Comparison of ENCODE assay signal across 22 cellular contexts in the genomic region with DNA sequence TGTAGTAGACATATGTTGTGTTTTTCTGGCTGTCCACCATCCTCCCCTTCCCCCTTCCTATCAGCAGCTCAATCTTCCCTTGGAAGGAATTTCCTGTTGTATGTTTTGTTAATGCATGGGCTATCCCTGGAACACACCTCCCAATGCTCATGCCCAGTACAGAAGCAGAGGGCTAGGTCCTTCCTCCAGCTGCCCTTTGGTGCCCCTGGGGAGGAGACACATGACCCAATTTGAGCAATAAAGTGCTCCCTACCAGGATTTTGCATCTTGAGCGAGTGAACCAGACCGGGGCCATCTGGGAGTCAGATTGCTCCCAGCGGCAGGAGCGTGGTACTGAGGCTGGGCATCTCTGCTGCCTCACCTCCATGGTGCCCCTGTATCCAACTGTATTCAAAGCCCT.
A peak's percentile ranks its signal among the peaks of the same experiment; 100 is the strongest.
DNase-seq lines count a peak whose midpoint lies in the region; ATAC-seq, FAIRE-seq and TF ChIP-seq lines count a peak whose summit lies in the region.
"Had no signal": no experiment of that assay in that cellular context is flagged by ENCODE, and none has a peak within 500 bp of the region (broad histone marks: within the 10 kb centered on the region; RNA-seq: fewer than 3 reads in every experiment).

No MANE protein-coding gene starts in this region.

- 76% methylated on average over 4 of the region's 4 CpGs for WGBS in K562 (ENCODE audit: insufficient coverage, low coverage, missing lambda C conversion rate)

- FAIRE-seq in K562 (lab: Jason Lieb, UNC) (no peak), urothelium cell line (lab: Jason Lieb, UNC) (peak; percentile 68)
- FAIRE-seq: GM12878, GM19239 had no signal

- TF ChIP-seq CTCF in K562 (IDR thresholded peaks at IDR 0.05 in 2 of 3, conservative IDR thresholded peaks at IDR 0.05 in 1 of 3; ENCODE audit: insufficient read depth in 2 of 3, low read depth in 1 of 3, low read length in 3 of 3), result no peak
- TF ChIP-seq CTCF in glutamatergic neuron (IDR thresholded peaks at IDR 0.05; ENCODE audit: partially characterized antibody, unreplicated experiment), result no peak
- TF ChIP-seq CTCF in WERI-Rb-1 (IDR thresholded peaks at IDR 0.05; ENCODE audit: low read depth, low read length), result no peak

- no peaks in the 10 kb centered on the region for H3K9me1 ChIP-seq in K562 (ENCODE audit: control insufficient read depth, insufficient read depth, low read length)

- no peak overlapping the region for H3K4me3 ChIP-seq in K562
- H3K4me3 ChIP-seq in WERI-Rb-1 (ENCODE audit: low read depth, low read length), result no peak overlapping the region
- H3K4me3 ChIP-seq: GM12878 had no signal

- H3K27ac Mint-ChIP-seq in glutamatergic neuron (ENCODE audit: unreplicated experiment), result no peak overlapping the region
- H3K27ac Mint-ChIP-seq in natural killer cell treated with Interleukin-12 subunit alpha and Interleukin-12 subunit beta and Interleukin-15 and Interleukin-18, amount 100 ng/mL, for 72 hours, result no peak overlapping the region
- H3K27ac Mint-ChIP-seq: B cell; CD4-positive, CD25-positive, alpha-beta regulatory T cell had no signal

- peak overlapping the region; percentile 62; the same call in 1 of the 2 replicates for H2AFZ ChIP-seq in K562 (ENCODE audit: low read depth, low read length)

- no peaks in the 10 kb centered on the region for H3K36me3 ChIP-seq in K562 (ENCODE audit: control insufficient read depth, insufficient read depth, low read length)
- H3K36me3 ChIP-seq in WERI-Rb-1, result no peaks in the 10 kb centered on the region

- TF ChIP-seq RAD21 in K562 (CRISPR knock-in tag; conservative IDR thresholded peaks at IDR 0.05 in 1 of 2, IDR thresholded peaks at IDR 0.05 in 1 of 2), result no peak

- in situ Hi-C loops in K562 (cut with MboI), result no loop called here

- CTCF ChIA-PET in K562 (lab: Yijun Ruan, JAX; ENCODE audit: low intra/inter-chr PET ratio), result no interaction called here

- H3K4me1 Mint-ChIP-seq in glutamatergic neuron (ENCODE audit: low read depth, unreplicated experiment), result peaks cover 4% of the 10 kb centered on the region
- no peaks in the 10 kb centered on the region for H3K4me1 Mint-ChIP-seq in natural killer cell treated with Interleukin-12 subunit alpha and Interleukin-12 subunit beta and Interleukin-15 and Interleukin-18, amount 100 ng/mL, for 72 hours (ENCODE audit: low read depth in 2 of 2)
- H3K4me1 Mint-ChIP-seq: B cell; CD4-positive, CD25-positive, alpha-beta regulatory T cell had no signal

- no peak for TF ChIP-seq EP300 in K562 (IDR thresholded peaks at IDR 0.05; ENCODE audit: low read length)

- H3K27me3 ChIP-seq in K562 (ENCODE audit: control insufficient read depth in 2 of 2, insufficient read depth in 2 of 2, low read length in 2 of 2) (no peaks in the 10 kb centered on the region), WERI-Rb-1 (ENCODE audit: insufficient read depth, low read depth, severe bottlenecking) (no peaks in the 10 kb centered on the region)

- H4K20me1 ChIP-seq in K562 (replicated peaks; ENCODE audit: control insufficient read depth, insufficient read depth, low read length), result no peaks in the 10 kb centered on the region

- DNase-seq in NCI-H82 (lab: John Stamatoyannopoulos, UW), result peak; percentile 30
- no peak for DNase-seq in NCI-H82 treated with DMSO at 0.1 percent for 48 hours (lab: John Stamatoyannopoulos, UW; ENCODE audit: unreplicated experiment)
- no peak for DNase-seq in K562 (ENCODE audit: extremely low read depth in 1 of 4, low spot score in 3 of 4)
- DNase-seq in glutamatergic neuron, result peak; percentile 49
- no peak for DNase-seq in urothelium cell line (ENCODE audit: low spot score)
- no peak for DNase-seq in natural killer cell treated with Interleukin-12 subunit alpha and Interleukin-12 subunit beta and Interleukin-15 and Interleukin-18, amount 100 ng/mL, for 72 hours (ENCODE audit: low spot score)
- DNase-seq in WERI-Rb-1, result no peak
- DNase-seq: 8988T; CD4-positive, CD25-positive, alpha-beta regulatory T cell; COR-L47; DMS153; NCI-H1417 treated with DMSO at 0.1 percent for 48 hours; NCI-H1930; NCI-H446 treated with DMSO at 0.1 percent for 48 hours; NCI-H69; NK-92 treated with Interleukin-12 subunit alpha and Interleukin-12 subunit beta, amount 100 ng/mL, for 24 hours; SHP77 had no signal

- peaks cover 0 to 7% of the 10 kb centered on the region in 2 experiments; a peak in 1 of 5 replicates for H3K4me1 ChIP-seq in K562 (replicated peaks in 1 of 2; ENCODE audit: control insufficient read depth in 2 of 2, insufficient read depth in 2 of 2, low read length in 2 of 2)

- no peaks in the 10 kb centered on the region for H3K36me3 Mint-ChIP-seq in glutamatergic neuron (ENCODE audit: unreplicated experiment)
- no peaks in the 10 kb centered on the region for H3K36me3 Mint-ChIP-seq in natural killer cell treated with Interleukin-12 subunit alpha and Interleukin-12 subunit beta and Interleukin-15 and Interleukin-18, amount 100 ng/mL, for 72 hours
- H3K36me3 Mint-ChIP-seq: CD4-positive, CD25-positive, alpha-beta regulatory T cell had no signal

- intact Hi-C loops in K562 (cut with micrococcal nuclease), result no loop called here

- H3K9me3 Mint-ChIP-seq in glutamatergic neuron (ENCODE audit: unreplicated experiment), result peaks cover 3% of the 10 kb centered on the region
- H3K9me3 Mint-ChIP-seq in natural killer cell treated with Interleukin-12 subunit alpha and Interleukin-12 subunit beta and Interleukin-15 and Interleukin-18, amount 100 ng/mL, for 72 hours, result no peaks in the 10 kb centered on the region

- H3K9ac ChIP-seq in K562 (ENCODE audit: insufficient read depth in 1 of 2, low read depth in 2 of 2, low read length in 2 of 2), result no peak overlapping the region
- H3K9ac ChIP-seq: KMS-11 had no signal

- H3K4me3 Mint-ChIP-seq in glutamatergic neuron (ENCODE audit: unreplicated experiment), result no peak overlapping the region
- H3K4me3 Mint-ChIP-seq in natural killer cell treated with Interleukin-12 subunit alpha and Interleukin-12 subunit beta and Interleukin-15 and Interleukin-18, amount 100 ng/mL, for 72 hours, result no peak overlapping the region
- H3K4me3 Mint-ChIP-seq: B cell; CD4-positive, CD25-positive, alpha-beta regulatory T cell had no signal

- H3K9me3 ChIP-seq in K562 (replicated peaks; ENCODE audit: control insufficient read depth, insufficient read depth, low read depth, low read length) (no peaks in the 10 kb centered on the region), WERI-Rb-1 (ENCODE audit: severe bottlenecking) (peaks cover 2% of the 10 kb centered on the region)

- TF ChIP-seq POLR2A in K562 (conservative IDR thresholded peaks at IDR 0.05), result no peak

- no peaks in the 10 kb centered on the region for H3K79me2 ChIP-seq in K562 (ENCODE audit: control insufficient read depth, insufficient read depth, low read length)

- H3K27ac ChIP-seq in K562 (ENCODE audit: extremely low read depth, low read depth, low read length) (no peak overlapping the region), WERI-Rb-1 (no peak overlapping the region)
- H3K27ac ChIP-seq: KMS-11 had no signal

- H3K27me3 Mint-ChIP-seq in glutamatergic neuron (ENCODE audit: unreplicated experiment), result peaks cover 2% of the 10 kb centered on the region
- peaks cover 3 to 7% of the 10 kb centered on the region in 2 donors for H3K27me3 Mint-ChIP-seq in natural killer cell treated with Interleukin-12 subunit alpha and Interleukin-12 subunit beta and Interleukin-15 and Interleukin-18, amount 100 ng/mL, for 72 hours

- POLR2A ChIA-PET in K562 (lab: Yijun Ruan, JAX), result no interaction called here

- no TSS peak for BruUV-seq in K562 (replicated peaks; lab: Mats Ljungman, UMichigan)

- no peak for ATAC-seq in K562
- ATAC-seq in natural killer cell treated with Interleukin-12 subunit alpha and Interleukin-12 subunit beta and Interleukin-15 and Interleukin-18, amount 100 ng/mL, for 72 hours, result no peak
- no peak for ATAC-seq in GM19023 (IDR thresholded peaks at IDR 0.05; ENCODE audit: unreplicated experiment)
- ATAC-seq: GM12878 had no signal

- no peak overlapping the region for H3K4me2 ChIP-seq in K562 (ENCODE audit: insufficient read depth, low read length)
- H3K4me2 ChIP-seq: KMS-11 had no signal

TF ChIP-seq in K562, 482 proteins besides CTCF, POLR2A, EP300 and RAD21:
- TF ChIP-seq, protein P1, sequence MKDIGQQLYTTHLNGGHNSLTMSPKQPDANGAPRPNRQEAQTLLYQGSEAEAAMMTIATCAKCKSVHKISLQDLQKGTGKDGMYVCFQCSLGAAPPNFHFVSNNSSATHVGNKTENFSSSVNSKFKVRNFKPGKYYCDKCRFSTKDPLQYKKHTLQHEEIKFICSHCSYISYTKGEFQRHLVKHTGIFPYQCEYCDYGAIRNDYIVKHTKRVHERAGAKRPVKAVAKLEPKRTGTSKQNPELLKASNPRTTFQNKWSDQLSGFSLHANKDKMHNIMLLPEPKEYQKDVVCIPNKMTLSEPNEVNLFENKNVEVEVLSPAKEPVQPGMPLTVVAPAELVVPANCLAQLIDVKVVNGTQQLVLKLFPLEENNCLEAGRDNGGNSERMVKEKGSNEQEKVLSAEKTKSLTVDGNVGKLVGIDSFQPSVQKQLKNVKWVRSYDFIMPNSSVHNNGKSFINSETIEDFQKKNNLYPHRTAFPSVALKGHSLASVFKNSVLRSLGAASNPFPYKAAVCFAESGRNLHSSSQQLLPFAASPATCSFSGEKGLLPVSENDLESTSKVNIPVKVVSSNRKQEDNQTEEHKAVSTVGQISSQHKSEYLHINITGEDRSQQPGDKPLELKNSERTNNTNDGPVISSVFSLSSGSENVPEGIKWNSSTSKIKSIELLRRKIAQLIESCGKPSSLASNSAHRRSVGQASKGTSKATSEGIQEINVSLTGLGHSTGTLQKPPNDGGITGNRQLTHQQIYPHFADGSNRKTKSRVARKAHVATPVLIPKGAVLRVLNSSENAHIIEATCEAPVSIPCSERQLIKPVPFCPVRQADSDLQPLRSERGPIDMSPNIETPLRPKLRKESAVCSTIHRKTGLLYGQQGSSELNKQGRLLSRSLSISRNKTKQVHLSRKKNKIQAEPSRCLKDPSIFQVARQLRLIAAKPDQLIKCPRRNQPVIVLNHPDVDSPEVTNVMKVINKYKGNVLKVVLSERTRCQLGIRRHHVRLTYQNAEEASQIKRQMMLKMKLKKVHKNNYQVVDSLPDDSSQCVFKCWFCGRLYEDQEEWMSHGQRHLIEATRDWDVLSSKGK (CRISPR knock-in tag; IDR thresholded peaks at IDR 0.05), result no peak
- 0 out of 2 replicates have a peak, but pooled peaks have one; percentile 10 for TF ChIP-seq GATA2 (CRISPR knock-in tag; IDR thresholded peaks at IDR 0.05)
TF ChIP-seq in K562: peak in this region for 1.

Comparison
In these comparisons a context has a peak if more than half of its experiments do, and no peak if none do; other contexts are left out.
1. DNase-seq: peak in NCI-H82 (single experiment) and glutamatergic neuron (single experiment); none in NCI-H82 treated with DMSO at 0.1 percent for 48 hours (single experiment), K562 (0 of 4), urothelium cell line (single experiment), natural killer cell treated with Interleukin-12 subunit alpha and Interleukin-12 subunit beta and Interleukin-15 and Interleukin-18, amount 100 ng/mL, for 72 hours (single experiment) and WERI-Rb-1 (single experiment).